In genomic region chr3:172191629-172192028, GRCh38 we compare ENCODE assay signal across 25 cellular contexts.
"Had no signal": no experiment of that assay in that cellular context is flagged by ENCODE, and none has a peak within 500 bp of the region (broad histone marks: within the 10 kb centered on the region; RNA-seq: fewer than 3 reads in every experiment).

No MANE protein-coding gene starts in this region.

- DNase-seq: activated T-cell treated with anti-CD3 and anti-CD28 coated beads, Interleukin-2, amount 50 U/mL, for 24 hours; adrenal gland; brain microvascular endothelial cell; caudate nucleus; dorsolateral prefrontal cortex; effector memory CD8-positive, alpha-beta T cell; head of caudate nucleus; hypothalamus; ovary; psoas muscle; stimulated activated CD4-positive, alpha-beta T cell treated with anti-CD3 and anti-CD28 coated beads, Interleukin-12 subunit alpha, Interleukin-12 subunit beta, amount 100 ng/mL, for 4 hours; stimulated activated CD4-positive, alpha-beta T cell treated with anti-CD3 and anti-CD28 coated beads, Interleukin-4, amount 100 ng/mL, for 4 hours; stimulated activated naive CD8-positive, alpha-beta T cell treated with anti-CD3 and anti-CD28 coated beads, Interleukin-15, Interleukin-2, amounts not matched to agents 100 U/mL and 50 U/mL, for 24 hours had no signal

- H3K36me3 ChIP-seq: adrenal gland, esophagus muscularis mucosa, gastroesophageal sphincter, ovary, right atrium auricular region, tibial nerve had no signal

- H3K4me3 ChIP-seq: adrenal gland, ascending aorta, dorsolateral prefrontal cortex, esophagus muscularis mucosa, gastroesophageal sphincter, ovary, psoas muscle, right atrium auricular region, tibial nerve had no signal

- H3K27me3 ChIP-seq: adrenal gland, ascending aorta, brain microvascular endothelial cell, dorsolateral prefrontal cortex, esophagus muscularis mucosa, gastroesophageal sphincter, ovary, right atrium auricular region, tibial nerve had no signal

- H3K4me3 Mint-ChIP-seq: activated naive CD8-positive, alpha-beta T cell; activated T-cell treated with anti-CD3 and anti-CD28 coated beads, Interleukin-2, amount 50 U/mL, for 24 hours; activated T-helper 17 cell treated with anti-CD3 and anti-CD28 coated beads, Interleukin-2, amount 50 U/mL, for 72 hours; effector memory CD8-positive, alpha-beta T cell; memory B cell; T-helper 2 cell treated with Interferon-gamma antibody and Interleukin-4, amounts not matched to agents 5 μg/mL and 100 μg/mL, for 36 hours had no signal

- H3K4me1 Mint-ChIP-seq: memory B cell had no signal

- H3K27ac ChIP-seq: ascending aorta, brain microvascular endothelial cell, dorsolateral prefrontal cortex, esophagus muscularis mucosa, gastroesophageal sphincter, ovary, psoas muscle, right atrium auricular region, tibial nerve had no signal

- H3K9me3 Mint-ChIP-seq: activated T-cell treated with anti-CD3 and anti-CD28 coated beads, Interleukin-2, amount 50 U/mL, for 24 hours; activated T-helper 17 cell treated with anti-CD3 and anti-CD28 coated beads, Interleukin-2, amount 50 U/mL, for 72 hours; effector memory CD8-positive, alpha-beta T cell; memory B cell; T-helper 2 cell treated with Interferon-gamma antibody and Interleukin-4, amounts not matched to agents 5 μg/mL and 100 μg/mL, for 36 hours had no signal

- FAIRE-seq: colon, islet of Langerhans, urothelium cell line had no signal

- ATAC-seq: activated T-helper 17 cell treated with anti-CD3 and anti-CD28 coated beads, Interleukin-2, amount 50 U/mL, for 72 hours; effector memory CD8-positive, alpha-beta T cell; gastroesophageal sphincter; psoas muscle; stimulated activated naive CD8-positive, alpha-beta T cell treated with anti-CD3 and anti-CD28 coated beads, Interleukin-15, Interleukin-2, amounts not matched to agents 100 U/mL and 50 U/mL, for 24 hours had no signal

- H3K9me3 ChIP-seq: adrenal gland, ascending aorta, esophagus muscularis mucosa, gastroesophageal sphincter, ovary, psoas muscle, right atrium auricular region, tibial nerve had no signal

- H3K27me3 Mint-ChIP-seq: activated naive CD8-positive, alpha-beta T cell; activated T-cell treated with anti-CD3 and anti-CD28 coated beads, Interleukin-2, amount 50 U/mL, for 24 hours; activated T-helper 17 cell treated with anti-CD3 and anti-CD28 coated beads, Interleukin-2, amount 50 U/mL, for 72 hours; effector memory CD8-positive, alpha-beta T cell; memory B cell had no signal

- H3K27ac Mint-ChIP-seq: activated naive CD8-positive, alpha-beta T cell; activated T-cell treated with anti-CD3 and anti-CD28 coated beads, Interleukin-2, amount 50 U/mL, for 24 hours; activated T-helper 17 cell treated with anti-CD3 and anti-CD28 coated beads, Interleukin-2, amount 50 U/mL, for 72 hours; memory B cell; T-helper 2 cell treated with Interferon-gamma antibody and Interleukin-4, amounts not matched to agents 5 μg/mL and 100 μg/mL, for 36 hours had no signal
